In the genomic region with DNA sequence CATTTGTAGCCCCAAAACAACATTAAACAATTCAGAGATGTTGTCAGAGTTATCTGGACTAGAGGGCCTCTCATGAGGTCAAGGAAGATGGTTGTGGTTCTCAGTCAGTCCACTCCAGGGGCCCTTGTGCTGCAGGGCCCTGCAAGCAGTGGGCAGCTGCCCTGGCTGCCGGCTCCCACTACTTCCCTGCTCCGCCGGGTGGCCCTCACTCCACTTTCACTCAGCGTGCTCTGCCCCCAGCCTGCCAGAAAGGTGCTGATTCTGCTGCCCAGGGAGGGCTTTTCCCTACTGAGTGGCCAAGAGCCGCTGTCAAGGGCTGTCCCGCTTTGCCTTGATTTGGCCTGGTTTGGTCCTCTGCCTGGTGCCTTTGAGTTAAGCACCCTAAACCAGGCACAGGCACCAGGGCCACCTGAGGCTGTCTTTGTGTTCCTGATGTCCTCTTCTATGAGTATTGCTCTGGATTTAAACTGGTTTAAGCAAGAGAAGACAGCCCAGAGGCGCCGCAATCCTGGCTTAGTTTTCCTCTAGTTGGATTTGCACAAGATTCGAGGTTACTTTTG, we compare ENCODE assay signal across 20 cellular contexts.
DNase-seq lines count a peak whose midpoint lies in the region; ATAC-seq, FAIRE-seq and TF ChIP-seq lines count a peak whose summit lies in the region.
"Had no signal": no experiment of that assay in that cellular context is flagged by ENCODE, and none has a peak within 500 bp of the region (broad histone marks: within the 10 kb centered on the region; RNA-seq: fewer than 3 reads in every experiment).

No MANE protein-coding gene starts in this region.

- H3K4me2 ChIP-seq in H1 (ENCODE audit: insufficient read depth in 1 of 2, low read depth in 2 of 2, low read length in 2 of 2), result no peak overlapping the region
- H3K4me2 ChIP-seq: PC-9 had no signal

- DNase-seq in DMS79 treated with DMSO at 0.1 percent for 48 hours (lab: John Stamatoyannopoulos, UW) (peak; percentile 7), DMS79 (lab: John Stamatoyannopoulos, UW) (no peak), H1 (ENCODE audit: low read depth in 1 of 2, low spot score in 2 of 2) (no peak), mesenteric fat pad (ENCODE audit: low spot score) (peak; percentile 64), activated T-cell treated with anti-CD3 and anti-CD28 coated beads for 4 hours (no peak), dedifferentiated amniotic fluid mesenchymal stem cell (ENCODE audit: extremely low spot score) (no peak)
- DNase-seq in activated CD8-positive, alpha-beta T cell treated with anti-CD3 and anti-CD28 coated beads, Interleukin-2, amount 10 ng/mL, durations not matched to agents 7 days and 5 days, result no peak
- DNase-seq in activated CD4-positive, alpha-beta T cell treated with anti-CD3 and anti-CD28 coated beads, Interleukin-2, amount 10 ng/mL, durations not matched to agents 24 days and 14 days, result no peak
- DNase-seq: AML-193, GDM1, IMR-90, Karpas-422, NCI-H1048, NCI-H2029 treated with DMSO at 0.1 percent for 48 hours, NCI-H446 treated with DMSO at 0.1 percent for 48 hours, PC-9 had no signal

- H3K27ac Mint-ChIP-seq in activated CD8-positive, alpha-beta T cell treated with anti-CD3 and anti-CD28 coated beads, Interleukin-2, amount 10 ng/mL, durations not matched to agents 7 days and 5 days, result no peak overlapping the region
- no peak overlapping the region for H3K27ac Mint-ChIP-seq in activated CD4-positive, alpha-beta T cell treated with anti-CD3 and anti-CD28 coated beads, Interleukin-2, amount 10 ng/mL, durations not matched to agents 24 days and 14 days

- no peaks in the 10 kb centered on the region for H3K36me3 ChIP-seq in H1 (ENCODE audit: control insufficient read depth in 2 of 4, insufficient read depth in 4 of 4, low read length in 3 of 4)
- H3K36me3 ChIP-seq: HAP-1 had no signal

- no peak overlapping the region for H3K4me3 Mint-ChIP-seq in activated CD8-positive, alpha-beta T cell treated with anti-CD3 and anti-CD28 coated beads, Interleukin-2, amount 10 ng/mL, durations not matched to agents 7 days and 5 days
- H3K4me3 Mint-ChIP-seq in activated CD4-positive, alpha-beta T cell treated with anti-CD3 and anti-CD28 coated beads, Interleukin-2, amount 10 ng/mL, durations not matched to agents 24 days and 14 days, result no peak overlapping the region

- no peak overlapping the region for H2AK5ac ChIP-seq in H1 (ENCODE audit: low read depth, low read length)

- H3K27me3 ChIP-seq in H1 (replicated peaks in 1 of 4; ENCODE audit: control insufficient read depth in 3 of 4, extremely low read depth in 1 of 4, insufficient read depth in 3 of 4, low read length in 3 of 4), result no peaks in the 10 kb centered on the region

- H3K27ac ChIP-seq in H1 (ENCODE audit: low read depth, low read length), result no peak overlapping the region
- H3K27ac ChIP-seq: 22Rv1, PC-9, RWPE1 had no signal

- no peak overlapping the region for H3K23ac ChIP-seq in H1 (ENCODE audit: insufficient read length)

- H3K9me3 ChIP-seq in H1 (ENCODE audit: insufficient read depth in 2 of 2, low read depth in 1 of 2, low read length in 1 of 2), result no peaks in the 10 kb centered on the region
- H3K9me3 ChIP-seq: HAP-1 had no signal

- H2BK12ac ChIP-seq in H1 (ENCODE audit: low read depth, low read length), result no peak overlapping the region

- no peak for FAIRE-seq in H1 (lab: Jason Lieb, UNC)
- FAIRE-seq: HTR-8/SVneo had no signal

- intact Hi-C loops in activated CD4-positive, alpha-beta T cell treated with anti-CD3 and anti-CD28 coated beads, Interleukin-2, amount 10 ng/mL, durations not matched to agents 24 days and 14 days (cut with micrococcal nuclease), result no loop called here

- no peak for TF ChIP-seq POLR2A in H1 (IDR thresholded peaks at IDR 0.05; ENCODE audit: control extremely low read depth in 1 of 2, low read depth in 2 of 2, low read length in 2 of 2)

- no peak overlapping the region for H3K56ac ChIP-seq in H1 (replicated peaks; ENCODE audit: insufficient read length, low read depth, low read length)

- peak overlapping the region; percentile 27 for H4K91ac ChIP-seq in H1 (replicated peaks; ENCODE audit: insufficient read length, low read length)

- no peaks in the 10 kb centered on the region for H3K79me1 ChIP-seq in H1 (ENCODE audit: low read depth, low read length)

- no peak for TF ChIP-seq EP300 in H1 (IDR thresholded peaks at IDR 0.05; ENCODE audit: borderline replicate concordance in 1 of 2, low read depth in 2 of 2, low read length in 2 of 2)

- no peak overlapping the region for H4K8ac ChIP-seq in H1 (ENCODE audit: extremely low read depth, insufficient read depth, low read length)

- H2BK15ac ChIP-seq in H1 (ENCODE audit: low read length), result no peak overlapping the region

- H2AFZ ChIP-seq in H1 (ENCODE audit: low read length), result no peak overlapping the region
- H2AFZ ChIP-seq: PC-9 had no signal

- no peak overlapping the region for H3K4ac ChIP-seq in H1 (replicated peaks; ENCODE audit: insufficient read length, low read depth, low read length)

- TF ChIP-seq CTCF in H1 (IDR thresholded peaks at IDR 0.05; ENCODE audit: control extremely low read depth in 1 of 3, insufficient read depth in 1 of 3, low read depth in 1 of 3, low read length in 3 of 3), result no peak

- no peaks in the 10 kb centered on the region; a peak in 1 of 7 replicates for H3K4me1 ChIP-seq in H1 (replicated peaks in 1 of 4; ENCODE audit: control insufficient read depth in 3 of 4, insufficient read depth in 4 of 4, low read length in 3 of 4)
- H3K4me1 ChIP-seq: HAP-1 had no signal

- no peak overlapping the region for H2BK120ac ChIP-seq in H1 (replicated peaks; ENCODE audit: low read depth, low read length)

- H3K23me2 ChIP-seq in H1 (ENCODE audit: low read depth, low read length), result peaks cover 2% of the 10 kb centered on the region; the same call in 1 of the 2 replicates

- 87% methylated on average over 9 of the region's 9 CpGs; no CpG with 5 or more reads in 1 of the 2 experiments for WGBS in H1 (ENCODE audit: extremely low coverage in 1 of 2, insufficient coverage in 1 of 2, insufficient read length in 1 of 2, insufficient replicate concordance in 2 of 2, low coverage in 1 of 2, low lambda C conversion rate in 2 of 2, missing lambda C conversion rate in 1 of 2), 2 experiments

- H3K4me3 ChIP-seq in H1 (ENCODE audit: extremely low read depth in 1 of 4, insufficient read depth in 2 of 4, low read depth in 3 of 4, low read length in 4 of 4), result no peak overlapping the region
- H3K4me3 ChIP-seq: HAP-1, PC-9 had no signal

- peaks cover 2% of the 10 kb centered on the region for H3K27me3 Mint-ChIP-seq in activated CD8-positive, alpha-beta T cell treated with anti-CD3 and anti-CD28 coated beads, Interleukin-2, amount 10 ng/mL, durations not matched to agents 7 days and 5 days (ENCODE audit: low read depth)
- H3K27me3 Mint-ChIP-seq in activated CD4-positive, alpha-beta T cell treated with anti-CD3 and anti-CD28 coated beads, Interleukin-2, amount 10 ng/mL, durations not matched to agents 24 days and 14 days, result no peaks in the 10 kb centered on the region

- H3K9ac ChIP-seq in H1 (replicated peaks in 1 of 4; ENCODE audit: extremely low read depth in 1 of 4, low read depth in 3 of 4, low read length in 3 of 4), result no peak overlapping the region

- no peak for ATAC-seq in activated CD8-positive, alpha-beta T cell treated with anti-CD3 and anti-CD28 coated beads, Interleukin-2, amount 10 ng/mL, durations not matched to agents 7 days and 5 days

- H2BK5ac ChIP-seq in H1 (ENCODE audit: low read depth, low read length), result no peak overlapping the region

- POLR2A ChIA-PET in H1 (lab: Charles Lee; ENCODE audit: partially characterized antibody), result interaction anchor here (0.8 kb wide), 1 partner anchor 118 kb away, joined by 3 read pairs; no protein-coding TSS in a partner anchor
- POLR2A ChIA-PET in activated CD8-positive, alpha-beta T cell treated with anti-CD3 and anti-CD28 coated beads, Interleukin-2, amount 10 ng/mL, durations not matched to agents 7 days and 5 days (lab: Charles Lee), result no interaction called here

- H3K36me3 Mint-ChIP-seq in activated CD8-positive, alpha-beta T cell treated with anti-CD3 and anti-CD28 coated beads, Interleukin-2, amount 10 ng/mL, durations not matched to agents 7 days and 5 days (ENCODE audit: low read depth), result peaks cover 4% of the 10 kb centered on the region
- peaks cover 33% of the 10 kb centered on the region for H3K36me3 Mint-ChIP-seq in activated CD4-positive, alpha-beta T cell treated with anti-CD3 and anti-CD28 coated beads, Interleukin-2, amount 10 ng/mL, durations not matched to agents 24 days and 14 days (ENCODE audit: low read depth)

- no peak overlapping the region for H2BK20ac ChIP-seq in H1 (ENCODE audit: low read length)

- TF ChIP-seq RAD21 in H1 (IDR thresholded peaks at IDR 0.05 in 1 of 2, conservative IDR thresholded peaks at IDR 0.05 in 1 of 2; ENCODE audit: low read depth in 2 of 2, low read length in 2 of 2), result peak in 1 of 2 experiments; percentile 9; a peak in 1 of 4 replicates

- peaks cover 47% of the 10 kb centered on the region for H3K4me1 Mint-ChIP-seq in activated CD8-positive, alpha-beta T cell treated with anti-CD3 and anti-CD28 coated beads, Interleukin-2, amount 10 ng/mL, durations not matched to agents 7 days and 5 days (ENCODE audit: low read depth)
- peaks cover 9% of the 10 kb centered on the region for H3K4me1 Mint-ChIP-seq in activated CD4-positive, alpha-beta T cell treated with anti-CD3 and anti-CD28 coated beads, Interleukin-2, amount 10 ng/mL, durations not matched to agents 24 days and 14 days

- CTCF ChIA-PET in H1 (lab: Charles Lee; ENCODE audit: partially characterized antibody), result interaction anchor here (1.0 to 1.4 kb wide), 4 partner anchors 9 to 118 kb away, joined by 3 to 6 read pairs (median 3); no protein-coding TSS in a partner anchor
- CTCF ChIA-PET in activated CD8-positive, alpha-beta T cell treated with anti-CD3 and anti-CD28 coated beads, Interleukin-2, amount 10 ng/mL, durations not matched to agents 7 days and 5 days (lab: Charles Lee), result interaction anchor here (1.8 kb wide), 1 partner anchor 22 kb away, joined by 4 read pairs; no protein-coding TSS in a partner anchor

- H3K14ac ChIP-seq in H1 (ENCODE audit: insufficient read length), result no peak overlapping the region

- H3K79me2 ChIP-seq in H1 (ENCODE audit: control insufficient read depth in 1 of 2, insufficient read depth in 2 of 2, low read length in 2 of 2), result no peaks in the 10 kb centered on the region

- H4K5ac ChIP-seq in H1 (ENCODE audit: insufficient read length, low read depth, low read length), result no peak overlapping the region

- H3K9me3 Mint-ChIP-seq in activated CD8-positive, alpha-beta T cell treated with anti-CD3 and anti-CD28 coated beads, Interleukin-2, amount 10 ng/mL, durations not matched to agents 7 days and 5 days (ENCODE audit: insufficient read depth), result no peaks in the 10 kb centered on the region
- peaks cover 8% of the 10 kb centered on the region for H3K9me3 Mint-ChIP-seq in activated CD4-positive, alpha-beta T cell treated with anti-CD3 and anti-CD28 coated beads, Interleukin-2, amount 10 ng/mL, durations not matched to agents 24 days and 14 days

- H4K20me1 ChIP-seq in H1 (replicated peaks in 1 of 2; ENCODE audit: control insufficient read depth in 1 of 2, insufficient read depth in 2 of 2, low read length in 2 of 2), result no peaks in the 10 kb centered on the region

- no peak overlapping the region for H3K18ac ChIP-seq in H1 (ENCODE audit: extremely low read depth, low read length)

TF ChIP-seq in H1, 55 proteins besides CTCF, POLR2A, EP300 and RAD21 (continues in another document):
- TF ChIP-seq NANOG (IDR thresholded peaks at IDR 0.05; ENCODE audit: insufficient read depth, low read depth, low read length, poor library complexity, severe bottlenecking), result no peak

Comparison
In these comparisons a context has a peak if more than half of its experiments do, and no peak if none do; other contexts are left out.
1. DNase-seq: peak in DMS79 treated with DMSO at 0.1 percent for 48 hours (single experiment) and mesenteric fat pad (single experiment); none in DMS79 (single experiment), H1 (0 of 2), activated CD8-positive, alpha-beta T cell treated with anti-CD3 and anti-CD28 coated beads, Interleukin-2, amount 10 ng/mL, durations not matched to agents 7 days and 5 days (single experiment), activated T-cell treated with anti-CD3 and anti-CD28 coated beads for 4 hours (single experiment), activated CD4-positive, alpha-beta T cell treated with anti-CD3 and anti-CD28 coated beads, Interleukin-2, amount 10 ng/mL, durations not matched to agents 24 days and 14 days (single experiment) and dedifferentiated amniotic fluid mesenchymal stem cell (single experiment).